Comparison of ENCODE assay signal across 14 cellular contexts in genomic region chr2:44275915-44276279, GRCh38. TPM values are rescaled to one million over a fixed set of nuclear protein-coding genes. Genes with fewer than 3 reads are reported as not detected.
A peak's percentile ranks its signal among the peaks of the same experiment; 100 is the strongest.
DNase-seq lines count a peak whose midpoint lies in the region; ATAC-seq and TF ChIP-seq lines count a peak whose summit lies in the region.
"Had no signal": no experiment of that assay in that cellular context is flagged by ENCODE, and none has a peak within 500 bp of the region (broad histone marks: within the 10 kb centered on the region; RNA-seq: fewer than 3 reads in every experiment).

No MANE protein-coding gene starts in this region.

- TF ChIP-seq CTCF in fibroblast of the aortic adventitia (IDR thresholded peaks at IDR 0.05; ENCODE audit: insufficient read depth, low read length) (no peak), MM.1S (IDR thresholded peaks at IDR 0.05; ENCODE audit: low read length) (no peak)
- no peak for TF ChIP-seq CTCF in activated CD8-positive, alpha-beta T cell treated with anti-CD3 and anti-CD28 coated beads for 36 hours (IDR thresholded peaks at IDR 0.05)

- intact Hi-C loops in activated CD8-positive, alpha-beta T cell treated with anti-CD3 and anti-CD28 coated beads for 36 hours (cut with micrococcal nuclease) = no loop called here

- no peaks in the 10 kb centered on the region for H3K27me3 ChIP-seq in skeletal muscle satellite cell (ENCODE audit: control insufficient read depth, insufficient read depth, low read length)
- H3K27me3 ChIP-seq in MM.1S (replicated peaks; ENCODE audit: insufficient read depth, low read length) = no peaks in the 10 kb centered on the region

- H3K4me3 Mint-ChIP-seq in activated CD8-positive, alpha-beta T cell treated with anti-CD3 and anti-CD28 coated beads for 36 hours = no peak overlapping the region

- no peaks in the 10 kb centered on the region for H3K9me2 ChIP-seq in MM.1S (replicated peaks; ENCODE audit: insufficient read depth, low read length)

- no peaks in the 10 kb centered on the region for H4K20me1 ChIP-seq in MM.1S (ENCODE audit: insufficient read depth, low read length)

- H3K27ac Mint-ChIP-seq in activated CD8-positive, alpha-beta T cell treated with anti-CD3 and anti-CD28 coated beads for 36 hours = no peak overlapping the region
- H3K27ac Mint-ChIP-seq: activated naive CD4-positive, alpha-beta T cell treated with anti-CD3 and anti-CD28 coated beads, Interleukin-2, amount 50 U/mL, for 72 hours had no signal

- H3K4me2 ChIP-seq in skeletal muscle satellite cell (ENCODE audit: low read length) (peak overlapping the region; percentile 30), MM.1S (ENCODE audit: low read depth, low read length) (no peak overlapping the region)

- H3F3A ChIP-seq in MM.1S (ENCODE audit: insufficient read depth, low read length) = no peaks in the 10 kb centered on the region

- POLR2A ChIA-PET in activated CD8-positive, alpha-beta T cell treated with anti-CD3 and anti-CD28 coated beads for 36 hours (lab: Charles Lee) = interaction anchor here (1.1 kb wide), 1 partner anchor 10 kb away, joined by 3 read pairs; no protein-coding TSS in a partner anchor

- no peak overlapping the region for H3K9ac ChIP-seq in skeletal muscle satellite cell (ENCODE audit: low read depth, low read length)
- H3K9ac ChIP-seq in MM.1S (ENCODE audit: low read length) = no peak overlapping the region

- H3K4me3 ChIP-seq in fibroblast of the aortic adventitia (ENCODE audit: low read depth, low read length) = no peak overlapping the region
- no peak overlapping the region for H3K4me3 ChIP-seq in skeletal muscle satellite cell (ENCODE audit: low read length)
- H3K4me3 ChIP-seq in MM.1S (ENCODE audit: low read length) = no peak overlapping the region

- CTCF ChIA-PET in activated CD8-positive, alpha-beta T cell treated with anti-CD3 and anti-CD28 coated beads for 36 hours (lab: Charles Lee) = no interaction called here

- H3K36me3 Mint-ChIP-seq in activated CD8-positive, alpha-beta T cell treated with anti-CD3 and anti-CD28 coated beads for 36 hours (ENCODE audit: low read depth) = no peaks in the 10 kb centered on the region
- H3K36me3 Mint-ChIP-seq: activated naive CD4-positive, alpha-beta T cell treated with anti-CD3 and anti-CD28 coated beads, Interleukin-2, amount 50 U/mL, for 72 hours had no signal

- H3K36me3 ChIP-seq in skeletal muscle satellite cell (ENCODE audit: insufficient read depth, low read length) (no peaks in the 10 kb centered on the region), MM.1S (replicated peaks; ENCODE audit: insufficient read depth, low read length) (no peaks in the 10 kb centered on the region)

- no peaks in the 10 kb centered on the region for H3K79me2 ChIP-seq in MM.1S (ENCODE audit: low read length)

- DNase-seq in H4 (ENCODE audit: low spot score) (peak; percentile 27), T1000 (lab: John Stamatoyannopoulos, UW) (peak; percentile 9), fibroblast of the aortic adventitia (ENCODE audit: low read depth) (peak; percentile 30), T-helper 1 cell (no peak), mesenteric fat pad (ENCODE audit: low spot score) (no peak), MM.1S (no peak)
- DNase-seq in activated CD8-positive, alpha-beta T cell treated with anti-CD3 and anti-CD28 coated beads for 36 hours = no peak
- DNase-seq: effector CD8-positive, alpha-beta T cell; H7; NCI-H1092 treated with DMSO at 0.1 percent for 48 hours; right cardiac atrium had no signal

- no peaks in the 10 kb centered on the region for H3K9me3 ChIP-seq in skeletal muscle satellite cell (replicated peaks; ENCODE audit: low read length)
- H3K9me3 ChIP-seq in MM.1S (replicated peaks; ENCODE audit: insufficient read depth, low read length) = no peaks in the 10 kb centered on the region

- no peaks in the 10 kb centered on the region for H3K4me1 Mint-ChIP-seq in activated CD8-positive, alpha-beta T cell treated with anti-CD3 and anti-CD28 coated beads for 36 hours (ENCODE audit: low read depth)

- no peak overlapping the region for H2AFZ ChIP-seq in MM.1S (ENCODE audit: low read length)

- no peak overlapping the region for H3K27ac ChIP-seq in MM.1S (ENCODE audit: low read length)

- peaks cover 11% of the 10 kb centered on the region for H3K4me1 ChIP-seq in skeletal muscle satellite cell (ENCODE audit: control insufficient read depth, insufficient read depth, low read length)
- H3K4me1 ChIP-seq in MM.1S (ENCODE audit: low read length) = no peaks in the 10 kb centered on the region

- H3K9me3 Mint-ChIP-seq in activated CD8-positive, alpha-beta T cell treated with anti-CD3 and anti-CD28 coated beads for 36 hours = peaks cover under 1% of the 10 kb centered on the region
- H3K9me3 Mint-ChIP-seq: activated naive CD4-positive, alpha-beta T cell treated with anti-CD3 and anti-CD28 coated beads, Interleukin-2, amount 50 U/mL, for 72 hours had no signal

- ATAC-seq in activated CD8-positive, alpha-beta T cell treated with anti-CD3 and anti-CD28 coated beads for 36 hours = no peak
- ATAC-seq: activated naive CD4-positive, alpha-beta T cell treated with anti-CD3 and anti-CD28 coated beads, Interleukin-2, amount 50 U/mL, for 72 hours; right cardiac atrium had no signal

- H3K27me3 Mint-ChIP-seq in activated CD8-positive, alpha-beta T cell treated with anti-CD3 and anti-CD28 coated beads for 36 hours = no peaks in the 10 kb centered on the region

RNA-seq across cellular contexts. Expression of gene SLC3A1, which starts 0.6 kb away (rescaled TPM):
- 0.04 TPM in 1 of 2 replicates, not detected in the other for total RNA-seq in H4 (2014; rRNA removed; shearing (Covaris generic))
- total RNA-seq in fibroblast of the aortic adventitia (ENCODE audit: low replicate concordance) (not detected in 2 replicates), mesenteric fat pad (0.19 TPM)
- total RNA-seq in skeletal muscle satellite cell (2012; rRNA removed) = under 0.01 TPM in 1 of 2 replicates, not detected in the other
- under 1 TPM in 1 of 2 experiments, not detected in 1; 0.38 TPM for total RNA-seq in activated CD8-positive, alpha-beta T cell treated with anti-CD3 and anti-CD28 coated beads for 36 hours
- total RNA-seq: H7, HT1080 had no signal

Comparison
In these comparisons a context has a peak if more than half of its experiments do, and no peak if none do; other contexts are left out.
1. DNase-seq: peak in H4 (single experiment), T1000 (single experiment) and fibroblast of the aortic adventitia (single experiment); none in activated CD8-positive, alpha-beta T cell treated with anti-CD3 and anti-CD28 coated beads for 36 hours (single experiment), T-helper 1 cell (0 of 5), mesenteric fat pad (single experiment) and MM.1S (single experiment).